Comparison of ENCODE assay signal across 29 cellular contexts in genomic region chr12:96228566-96229248, GRCh38. TPM values are rescaled to one million over a fixed set of nuclear protein-coding genes. Genes with fewer than 3 reads are reported as not detected.
A peak's percentile ranks its signal among the peaks of the same experiment; 100 is the strongest.
DNase-seq lines count a peak whose midpoint lies in the region; ATAC-seq and TF ChIP-seq lines count a peak whose summit lies in the region.
"Had no signal": no experiment of that assay in that cellular context is flagged by ENCODE, and none has a peak within 500 bp of the region (broad histone marks: within the 10 kb centered on the region; RNA-seq: fewer than 3 reads in every experiment).

No MANE protein-coding gene starts in this region.

- peak overlapping the region; percentile 37 for H3K27ac ChIP-seq in fibroblast of lung (ENCODE audit: insufficient read depth, low read length)
- peak overlapping the region; percentile 10 to 26 for H3K27ac ChIP-seq in uterus
- H3K27ac ChIP-seq: parathyroid adenoma, PC-9, spleen, stomach had no signal

- H3K9ac ChIP-seq in fibroblast of lung (ENCODE audit: insufficient read depth, low read length): no peak overlapping the region
- H3K9ac ChIP-seq: parathyroid adenoma had no signal

- H2AFZ ChIP-seq in fibroblast of lung (ENCODE audit: low read length): no peak overlapping the region
- H2AFZ ChIP-seq: parathyroid adenoma, PC-9 had no signal

- CTCF ChIA-PET in activated naive CD4-positive, alpha-beta T cell treated with anti-CD3 and anti-CD28 coated beads, Interleukin-2, amount 10 ng/mL, durations not matched to agents 7 days and 5 days (lab: Charles Lee): interaction anchor here (0.7 to 1.2 kb wide), 2 partner anchors 167 to 288 kb away, joined by 3 read pairs; no protein-coding TSS in a partner anchor
- CTCF ChIA-PET in activated CD4-positive, alpha-beta T cell treated with anti-CD3 and anti-CD28 coated beads, Interleukin-2, amount 10 ng/mL, durations not matched to agents 7 days and 5 days (lab: Charles Lee): interaction anchor here (1.1 to 1.5 kb wide), 2 partner anchors 9 to 13 kb away, joined by 3 read pairs; no protein-coding TSS in a partner anchor

- H3K36me3 ChIP-seq in fibroblast of lung (ENCODE audit: control insufficient read depth, insufficient read depth, low read length): peaks cover 2% of the 10 kb centered on the region
- H3K36me3 ChIP-seq in uterus: no peaks in the 10 kb centered on the region

- peaks cover 50% of the 10 kb centered on the region for H3K79me2 ChIP-seq in fibroblast of lung (ENCODE audit: control insufficient read depth, insufficient read depth, low read length)

- no peak overlapping the region for H3K27ac Mint-ChIP-seq in activated naive CD4-positive, alpha-beta T cell treated with anti-CD3 and anti-CD28 coated beads, Interleukin-2, amount 10 ng/mL, durations not matched to agents 7 days and 5 days
- peak overlapping the region; percentile 54 for H3K27ac Mint-ChIP-seq in activated T-helper 17 cell treated with anti-CD3 and anti-CD28 coated beads, Interleukin-2, amount 50 U/mL, for 72 hours
- no peak overlapping the region for H3K27ac Mint-ChIP-seq in activated CD4-positive, alpha-beta T cell treated with anti-CD3 and anti-CD28 coated beads, Interleukin-2, amount 10 ng/mL, durations not matched to agents 7 days and 5 days
- H3K27ac Mint-ChIP-seq: activated CD8-positive, alpha-beta T cell treated with anti-CD3 and anti-CD28 coated beads for 36 hours; CD4-positive, alpha-beta T cell; dendritic cell treated with granulocyte-macrophage colony-stimulating factor and Interleukin-4, amounts not matched to agents 40 ng/mL and 50 ng/mL, for 4 days; T-helper 2 cell treated with Interferon-gamma antibody and Interleukin-4, amounts not matched to agents 5 μg/mL and 100 μg/mL, for 36 hours had no signal

- no peaks in the 10 kb centered on the region for H3K27me3 Mint-ChIP-seq in activated naive CD4-positive, alpha-beta T cell treated with anti-CD3 and anti-CD28 coated beads, Interleukin-2, amount 10 ng/mL, durations not matched to agents 7 days and 5 days
- no peaks in the 10 kb centered on the region for H3K27me3 Mint-ChIP-seq in activated T-helper 17 cell treated with anti-CD3 and anti-CD28 coated beads, Interleukin-2, amount 50 U/mL, for 72 hours
- no peaks in the 10 kb centered on the region for H3K27me3 Mint-ChIP-seq in activated CD4-positive, alpha-beta T cell treated with anti-CD3 and anti-CD28 coated beads, Interleukin-2, amount 10 ng/mL, durations not matched to agents 7 days and 5 days
- H3K27me3 Mint-ChIP-seq: activated CD8-positive, alpha-beta T cell treated with anti-CD3 and anti-CD28 coated beads for 36 hours; CD4-positive, alpha-beta T cell; dendritic cell treated with granulocyte-macrophage colony-stimulating factor and Interleukin-4, amounts not matched to agents 40 ng/mL and 50 ng/mL, for 4 days had no signal

- H3K4me1 ChIP-seq in fibroblast of lung (ENCODE audit: control insufficient read depth, extremely low read depth, insufficient read depth, low read length) (no peaks in the 10 kb centered on the region), uterus (peaks cover 15 to 16% of the 10 kb centered on the region in 2 donors)
- H3K4me1 ChIP-seq: parathyroid adenoma had no signal

- H4K20me1 ChIP-seq in fibroblast of lung (ENCODE audit: control insufficient read depth, extremely low read depth, insufficient read depth, low read length): no peaks in the 10 kb centered on the region

- peak; percentile 7 for DNase-seq in activated naive CD4-positive, alpha-beta T cell treated with anti-CD3 and anti-CD28 coated beads, Interleukin-2, amount 10 ng/mL, durations not matched to agents 7 days and 5 days
- no peak for DNase-seq in activated naive CD4-positive, alpha-beta T cell treated with anti-CD3 and anti-CD28 coated beads, Interleukin-2, amount 50 U/mL, for 16 hours
- no peak for DNase-seq in fibroblast of lung (ENCODE audit: low read depth in 2 of 2)
- no peak for DNase-seq in uterus
- DNase-seq in NCI-H1694 (lab: John Stamatoyannopoulos, UW): no peak
- DNase-seq in foreskin fibroblast: no peak
- DNase-seq in activated CD4-positive, alpha-beta T cell treated with anti-CD3 and anti-CD28 coated beads, Interleukin-2, amount 10 ng/mL, durations not matched to agents 7 days and 5 days: no peak
- DNase-seq: activated CD4-positive, alpha-beta T cell treated with anti-CD3 and anti-CD28 coated beads for 1 hour; activated CD8-positive, alpha-beta T cell treated with anti-CD3 and anti-CD28 coated beads for 36 hours; activated effector memory CD4-positive, alpha-beta T cell treated with Interleukin-2 at 50 U/mL for 16 hours; CD4-positive, alpha-beta T cell; central memory CD4-positive, alpha-beta T cell; EL; Karpas-422; mesendoderm; MV-4-11; NCI-H146; PC-9; SHP77; stimulated activated CD4-positive, alpha-beta T cell treated with anti-CD3 and anti-CD28 coated beads, Interleukin-2, amount 100 ng/mL, for 24 hours; stimulated activated CD8-positive, alpha-beta memory T cell treated with anti-CD3 and anti-CD28 coated beads, Interleukin-4, amount 100 ng/mL, for 48 hours; stomach had no signal

- H3K4me3 ChIP-seq in fibroblast of lung (replicated peaks in 1 of 4; ENCODE audit: control extremely low read depth in 1 of 4, insufficient read depth in 1 of 4, low read depth in 3 of 4, low read length in 4 of 4) (no peak overlapping the region), uterus (no peak overlapping the region), foreskin fibroblast (ENCODE audit: low read depth in 1 of 2, low read length in 2 of 2) (no peak overlapping the region)
- H3K4me3 ChIP-seq: PC-9, spleen, stomach had no signal

- POLR2A ChIA-PET in activated CD4-positive, alpha-beta T cell treated with anti-CD3 and anti-CD28 coated beads, Interleukin-2, amount 10 ng/mL, durations not matched to agents 7 days and 5 days (lab: Charles Lee): no interaction called here

- no peak overlapping the region for H3K4me2 ChIP-seq in fibroblast of lung (ENCODE audit: extremely low read depth, insufficient read depth, low read length)
- H3K4me2 ChIP-seq: PC-9 had no signal

- no peak for ATAC-seq in activated T-helper 17 cell treated with anti-CD3 and anti-CD28 coated beads, Interleukin-2, amount 50 U/mL, for 72 hours (replicated peaks)
- ATAC-seq: right cardiac atrium had no signal

- H3K36me3 Mint-ChIP-seq in activated naive CD4-positive, alpha-beta T cell treated with anti-CD3 and anti-CD28 coated beads, Interleukin-2, amount 10 ng/mL, durations not matched to agents 7 days and 5 days: peaks cover 40% of the 10 kb centered on the region
- peaks cover 92% of the 10 kb centered on the region for H3K36me3 Mint-ChIP-seq in activated T-helper 17 cell treated with anti-CD3 and anti-CD28 coated beads, Interleukin-2, amount 50 U/mL, for 72 hours (ENCODE audit: low read depth)
- H3K36me3 Mint-ChIP-seq in activated CD4-positive, alpha-beta T cell treated with anti-CD3 and anti-CD28 coated beads, Interleukin-2, amount 10 ng/mL, durations not matched to agents 7 days and 5 days (ENCODE audit: low read depth): peaks cover 35% of the 10 kb centered on the region

- intact Hi-C loops in uterus (cut with DNase I; ENCODE audit: low total_unique reads): no loop called here

- H3K9me3 ChIP-seq in fibroblast of lung (ENCODE audit: control insufficient read depth, insufficient read depth, low read depth, low read length) (no peaks in the 10 kb centered on the region), uterus (no peaks in the 10 kb centered on the region)
- H3K9me3 ChIP-seq: spleen, stomach had no signal

- no peaks in the 10 kb centered on the region for H3K27me3 ChIP-seq in fibroblast of lung (ENCODE audit: control insufficient read depth, insufficient read depth, low read length)
- no peaks in the 10 kb centered on the region for H3K27me3 ChIP-seq in uterus
- H3K27me3 ChIP-seq: spleen, stomach had no signal

- no peaks in the 10 kb centered on the region for H3K9me3 Mint-ChIP-seq in activated naive CD4-positive, alpha-beta T cell treated with anti-CD3 and anti-CD28 coated beads, Interleukin-2, amount 10 ng/mL, durations not matched to agents 7 days and 5 days
- H3K9me3 Mint-ChIP-seq in activated T-helper 17 cell treated with anti-CD3 and anti-CD28 coated beads, Interleukin-2, amount 50 U/mL, for 72 hours: no peaks in the 10 kb centered on the region
- no peaks in the 10 kb centered on the region for H3K9me3 Mint-ChIP-seq in activated CD4-positive, alpha-beta T cell treated with anti-CD3 and anti-CD28 coated beads, Interleukin-2, amount 10 ng/mL, durations not matched to agents 7 days and 5 days
- H3K9me3 Mint-ChIP-seq: activated CD8-positive, alpha-beta T cell treated with anti-CD3 and anti-CD28 coated beads for 36 hours; CD4-positive, alpha-beta T cell; dendritic cell treated with granulocyte-macrophage colony-stimulating factor and Interleukin-4, amounts not matched to agents 40 ng/mL and 50 ng/mL, for 4 days; neural crest cell; T-helper 2 cell treated with Interferon-gamma antibody and Interleukin-4, amounts not matched to agents 5 μg/mL and 100 μg/mL, for 36 hours had no signal

- no peaks in the 10 kb centered on the region for H3K4me1 Mint-ChIP-seq in activated naive CD4-positive, alpha-beta T cell treated with anti-CD3 and anti-CD28 coated beads, Interleukin-2, amount 10 ng/mL, durations not matched to agents 7 days and 5 days
- peaks cover 35% of the 10 kb centered on the region for H3K4me1 Mint-ChIP-seq in activated T-helper 17 cell treated with anti-CD3 and anti-CD28 coated beads, Interleukin-2, amount 50 U/mL, for 72 hours
- H3K4me1 Mint-ChIP-seq in activated CD4-positive, alpha-beta T cell treated with anti-CD3 and anti-CD28 coated beads, Interleukin-2, amount 10 ng/mL, durations not matched to agents 7 days and 5 days: peaks cover 8% of the 10 kb centered on the region

- TF ChIP-seq CTCF in fibroblast of lung (conservative IDR thresholded peaks at IDR 0.05 in 1 of 2, IDR thresholded peaks at IDR 0.05 in 1 of 2; ENCODE audit: low read depth in 1 of 2, low read length in 2 of 2) (no peak), uterus (IDR thresholded peaks at IDR 0.05) (no peak), foreskin fibroblast (IDR thresholded peaks at IDR 0.05; ENCODE audit: low read depth, low read length) (no peak)

- no peak for TF ChIP-seq POLR2A in uterus (IDR thresholded peaks at IDR 0.05)

- H3K4me3 Mint-ChIP-seq in activated naive CD4-positive, alpha-beta T cell treated with anti-CD3 and anti-CD28 coated beads, Interleukin-2, amount 10 ng/mL, durations not matched to agents 7 days and 5 days: no peak overlapping the region
- no peak overlapping the region for H3K4me3 Mint-ChIP-seq in activated T-helper 17 cell treated with anti-CD3 and anti-CD28 coated beads, Interleukin-2, amount 50 U/mL, for 72 hours
- no peak overlapping the region for H3K4me3 Mint-ChIP-seq in activated CD4-positive, alpha-beta T cell treated with anti-CD3 and anti-CD28 coated beads, Interleukin-2, amount 10 ng/mL, durations not matched to agents 7 days and 5 days
- H3K4me3 Mint-ChIP-seq: activated CD8-positive, alpha-beta T cell treated with anti-CD3 and anti-CD28 coated beads for 36 hours; CD4-positive, alpha-beta T cell; dendritic cell treated with granulocyte-macrophage colony-stimulating factor and Interleukin-4, amounts not matched to agents 40 ng/mL and 50 ng/mL, for 4 days; neural crest cell; T-helper 2 cell treated with Interferon-gamma antibody and Interleukin-4, amounts not matched to agents 5 μg/mL and 100 μg/mL, for 36 hours had no signal

RNA-seq across cellular contexts. Expression of gene ELK3, which starts 34.5 kb away (rescaled TPM):
- 10 to 100 TPM; 31.3 to 39.2 TPM for total RNA-seq in activated T-helper 17 cell treated with anti-CD3 and anti-CD28 coated beads, Interleukin-2, amount 50 U/mL, for 72 hours
- total RNA-seq in fibroblast of lung (13.1 and 14.7 TPM in 2 replicates), uterus (10 to 100 TPM; 36.8 to 81.1 (median 44.9) TPM)
- polyA plus RNA-seq in fibroblast of lung: 27.9 and 41.7 TPM in 2 replicates
- polyA plus RNA-seq in fibroblast of lung (2012): 32.0 and 39.5 TPM in 2 replicates
- polyA minus RNA-seq in fibroblast of lung (ENCODE audit: low replicate concordance): 28.6 and 44.8 TPM in 2 replicates
- 10 to 100 TPM; 27.3 to 33.9 TPM for total RNA-seq in activated CD4-positive, alpha-beta T cell treated with anti-CD3 and anti-CD28 coated beads, Interleukin-2, amount 10 ng/mL, durations not matched to agents 7 days and 5 days
